In genomic region chr10:70296406-70296899, GRCh38 we compare ENCODE assay signal across 9 cellular contexts. TPM values are rescaled to one million over a fixed set of nuclear protein-coding genes. Genes with fewer than 3 reads are reported as not detected.
DNase-seq lines count a peak whose midpoint lies in the region; ATAC-seq, FAIRE-seq and TF ChIP-seq lines count a peak whose summit lies in the region.
"Had no signal": no experiment of that assay in that cellular context is flagged by ENCODE, and none has a peak within 500 bp of the region (broad histone marks: within the 10 kb centered on the region; RNA-seq: fewer than 3 reads in every experiment).

No MANE protein-coding gene starts in this region.

- peaks cover 5 to 8% of the 10 kb centered on the region in 2 donors for H3K4me1 Mint-ChIP-seq in stimulated activated naive B cell treated with anti-CD40 and anti-IgM and Interleukin-4, amounts not matched to agents 10 μg/mL and 1 μg/mL and 100 μg/mL, for 72 hours
- H3K4me1 Mint-ChIP-seq: activated naive CD4-positive, alpha-beta T cell treated with anti-CD3 and anti-CD28 coated beads, Interleukin-2, amount 50 U/mL, for 24 hours had no signal

- ATAC-seq in heart left ventricle (peak; percentile 97 to 100 (median 99)), GM21619 (IDR thresholded peaks at IDR 0.05; ENCODE audit: unreplicated experiment) (no peak), GM19455 (IDR thresholded peaks at IDR 0.05; ENCODE audit: unreplicated experiment) (no peak)
- ATAC-seq in stimulated activated naive B cell treated with anti-CD40 and anti-IgM and Interleukin-4, amounts not matched to agents 10 μg/mL and 1 μg/mL and 100 μg/mL, for 72 hours (replicated peaks) = no peak

- TF ChIP-seq POLR2A in H54 (IDR thresholded peaks at IDR 0.05; ENCODE audit: low read depth, low read length) = no peak
- no peak for TF ChIP-seq POLR2A in heart left ventricle (IDR thresholded peaks at IDR 0.05)

- H3K4me3 Mint-ChIP-seq in stimulated activated naive B cell treated with anti-CD40 and anti-IgM and Interleukin-4, amounts not matched to agents 10 μg/mL and 1 μg/mL and 100 μg/mL, for 72 hours = no peak overlapping the region
- H3K4me3 Mint-ChIP-seq: activated naive CD4-positive, alpha-beta T cell treated with anti-CD3 and anti-CD28 coated beads, Interleukin-2, amount 50 U/mL, for 24 hours had no signal

- H3K27ac ChIP-seq in heart left ventricle = peak overlapping the region; percentile 58 to 89 (median 84)
- peak overlapping the region in 15 of 21 experiments; percentile 12 to 70 (median 52) for H3K27ac ChIP-seq in skin epidermis

- no peaks in the 10 kb centered on the region for H3K27me3 ChIP-seq in heart left ventricle

- H3K4me1 ChIP-seq in heart left ventricle = peaks cover 7 to 24% (median 18%) of the 10 kb centered on the region in 12 donors

- 19 to 27% (median 22%) methylated on average over 12 of the region's 12 CpGs for WGBS in heart left ventricle, 4 donors

- DNase-seq in H54 (ENCODE audit: insufficient read length, low spot score) = peak; percentile 99
- DNase-seq in SW 1271 (lab: John Stamatoyannopoulos, UW) = peak; percentile 76 to 86
- DNase-seq in heart left ventricle = peak; percentile 88 to 95 (median 92)
- no peak for DNase-seq in stimulated activated naive B cell treated with anti-CD40 and anti-IgM and Interleukin-4, amounts not matched to agents 10 μg/mL and 1 μg/mL and 100 μg/mL, for 72 hours
- no peak for DNase-seq in T-helper 1 cell

- peak; percentile 94 for FAIRE-seq in H54 (lab: Jason Lieb, UNC)

- H3K27me3 Mint-ChIP-seq in stimulated activated naive B cell treated with anti-CD40 and anti-IgM and Interleukin-4, amounts not matched to agents 10 μg/mL and 1 μg/mL and 100 μg/mL, for 72 hours = peaks cover 6 to 15% of the 10 kb centered on the region in 2 donors
- H3K27me3 Mint-ChIP-seq: activated naive CD4-positive, alpha-beta T cell treated with anti-CD3 and anti-CD28 coated beads, Interleukin-2, amount 50 U/mL, for 24 hours had no signal

- peak in 1 of 12 donors; percentile 7 for TF ChIP-seq CTCF in heart left ventricle (IDR thresholded peaks at IDR 0.05)

- H3K36me3 ChIP-seq in heart left ventricle = peaks cover 0 to 4% (median 0%) of the 10 kb centered on the region in 9 donors

- H3K9me3 Mint-ChIP-seq in stimulated activated naive B cell treated with anti-CD40 and anti-IgM and Interleukin-4, amounts not matched to agents 10 μg/mL and 1 μg/mL and 100 μg/mL, for 72 hours = no peaks in the 10 kb centered on the region
- H3K9me3 Mint-ChIP-seq: activated naive CD4-positive, alpha-beta T cell treated with anti-CD3 and anti-CD28 coated beads, Interleukin-2, amount 50 U/mL, for 24 hours had no signal

- H3K27ac Mint-ChIP-seq in stimulated activated naive B cell treated with anti-CD40 and anti-IgM and Interleukin-4, amounts not matched to agents 10 μg/mL and 1 μg/mL and 100 μg/mL, for 72 hours = no peak overlapping the region
- H3K27ac Mint-ChIP-seq: activated naive CD4-positive, alpha-beta T cell treated with anti-CD3 and anti-CD28 coated beads, Interleukin-2, amount 50 U/mL, for 24 hours had no signal

- no peaks in the 10 kb centered on the region for H3K36me3 Mint-ChIP-seq in stimulated activated naive B cell treated with anti-CD40 and anti-IgM and Interleukin-4, amounts not matched to agents 10 μg/mL and 1 μg/mL and 100 μg/mL, for 72 hours
- H3K36me3 Mint-ChIP-seq: activated naive CD4-positive, alpha-beta T cell treated with anti-CD3 and anti-CD28 coated beads, Interleukin-2, amount 50 U/mL, for 24 hours had no signal

- intact Hi-C loops in heart left ventricle (cut with DNase I) = loop anchor here in 1 of 10 donors (2.0 to 5.0 kb wide), 2 partner anchors 36 to 64 kb away; partner anchors contain the start of gene PPA1

- H3K4me3 ChIP-seq in heart left ventricle (no peak overlapping the region), skin epidermis (no peak overlapping the region)

- no peaks in the 10 kb centered on the region for H3K9me3 ChIP-seq in heart left ventricle

RNA-seq across cellular contexts. Expression of gene NPFFR1, which starts 12.6 kb away (rescaled TPM):
- total RNA-seq in heart left ventricle = under 1 TPM in 1 of 9 donors, not detected in 8; 0.52 TPM
- polyA plus RNA-seq in heart left ventricle = not detected

Comparison
In these comparisons a context has a peak if more than half of its experiments do, and no peak if none do; other contexts are left out.
1. DNase-seq: peak in H54 (single experiment), SW 1271 (2 of 2) and heart left ventricle (5 of 5); none in stimulated activated naive B cell treated with anti-CD40 and anti-IgM and Interleukin-4, amounts not matched to agents 10 μg/mL and 1 μg/mL and 100 μg/mL, for 72 hours (single experiment) and T-helper 1 cell (0 of 5).
2. ATAC-seq: peak in heart left ventricle (4 of 4); none in stimulated activated naive B cell treated with anti-CD40 and anti-IgM and Interleukin-4, amounts not matched to agents 10 μg/mL and 1 μg/mL and 100 μg/mL, for 72 hours (0 of 2), GM21619 (single experiment) and GM19455 (single experiment).